22 cellular contexts compared by ENCODE assay signal in genomic region chr6:45299096-45299581, GRCh38. TPM values are rescaled to one million over a fixed set of nuclear protein-coding genes. Genes with fewer than 3 reads are reported as not detected.
DNase-seq lines count a peak whose midpoint lies in the region; ATAC-seq, FAIRE-seq and TF ChIP-seq lines count a peak whose summit lies in the region.
"Had no signal": no experiment of that assay in that cellular context is flagged by ENCODE, and none has a peak within 500 bp of the region (broad histone marks: within the 10 kb centered on the region; RNA-seq: fewer than 3 reads in every experiment).

No MANE protein-coding gene starts in this region.

- no peak overlapping the region for H3K9ac ChIP-seq in HepG2 (ENCODE audit: insufficient read depth, low read depth, low read length)
- H3K9ac ChIP-seq: BLaER1 treated with 17β-estradiol and CSF1 and Interleukin-3, amounts not matched to agents 10 nM and 100 nM had no signal

- H3K27me3 Mint-ChIP-seq in activated CD4-positive, alpha-beta T cell treated with anti-CD3 and anti-CD28 coated beads, Interleukin-2, amount 10 ng/mL, durations not matched to agents 24 days and 14 days: no peaks in the 10 kb centered on the region
- H3K27me3 Mint-ChIP-seq: B cell; CD4-positive, alpha-beta T cell had no signal

- H3K4me3 Mint-ChIP-seq in activated CD4-positive, alpha-beta T cell treated with anti-CD3 and anti-CD28 coated beads, Interleukin-2, amount 10 ng/mL, durations not matched to agents 24 days and 14 days: no peak overlapping the region
- H3K4me3 Mint-ChIP-seq: B cell; CD4-positive, alpha-beta T cell; CD8-positive, alpha-beta T cell had no signal

- TF ChIP-seq RAD21 in HepG2 (CRISPR knock-in tag; IDR thresholded peaks at IDR 0.05): no peak

- peaks cover 7% of the 10 kb centered on the region for H3K9me3 Mint-ChIP-seq in activated CD4-positive, alpha-beta T cell treated with anti-CD3 and anti-CD28 coated beads, Interleukin-2, amount 10 ng/mL, durations not matched to agents 24 days and 14 days

- ATAC-seq in HepG2 (no peak), right lobe of liver (no peak), HG03439 (IDR thresholded peaks at IDR 0.05; ENCODE audit: unreplicated experiment) (no peak)
- ATAC-seq: A549; CD8-positive, alpha-beta T cell had no signal

- no TSS peak for BruUV-seq in HepG2 (replicated peaks; lab: Mats Ljungman, UMichigan)

- H3K36me3 ChIP-seq in HepG2 (replicated peaks in 1 of 2; ENCODE audit: control insufficient read depth in 1 of 2, insufficient read depth in 2 of 2, low read length in 2 of 2) (no peaks in the 10 kb centered on the region), right lobe of liver (no peaks in the 10 kb centered on the region)
- H3K36me3 ChIP-seq: BLaER1 treated with 17β-estradiol and CSF1 and Interleukin-3, amounts not matched to agents 10 nM and 100 nM had no signal

- H4K20me1 ChIP-seq in HepG2 (ENCODE audit: insufficient read depth, low read length): no peaks in the 10 kb centered on the region
- H4K20me1 ChIP-seq: BLaER1 treated with 17β-estradiol and CSF1 and Interleukin-3, amounts not matched to agents 10 nM and 100 nM had no signal

- peaks cover 12% of the 10 kb centered on the region for H3K4me1 Mint-ChIP-seq in activated CD4-positive, alpha-beta T cell treated with anti-CD3 and anti-CD28 coated beads, Interleukin-2, amount 10 ng/mL, durations not matched to agents 24 days and 14 days

- no peaks in the 10 kb centered on the region for H3K9me3 ChIP-seq in HepG2 (ENCODE audit: low read length)
- H3K9me3 ChIP-seq in right lobe of liver: no peaks in the 10 kb centered on the region
- H3K9me3 ChIP-seq: A549 had no signal

- no peaks in the 10 kb centered on the region for H3K27me3 ChIP-seq in HepG2 (ENCODE audit: control insufficient read depth in 1 of 2, insufficient read depth in 2 of 2, low read length in 2 of 2)
- no peaks in the 10 kb centered on the region for H3K27me3 ChIP-seq in right lobe of liver
- H3K27me3 ChIP-seq: BLaER1 treated with 17β-estradiol and CSF1 and Interleukin-3, amounts not matched to agents 10 nM and 100 nM had no signal

- H3K79me2 ChIP-seq in HepG2 (ENCODE audit: insufficient read depth, low read length): no peaks in the 10 kb centered on the region

- no peak overlapping the region for H3K4me3 ChIP-seq in HepG2 (replicated peaks in 1 of 3; ENCODE audit: insufficient read depth in 1 of 3, low read depth in 2 of 3, low read length in 3 of 3)
- no peak overlapping the region for H3K4me3 ChIP-seq in right lobe of liver
- H3K4me3 ChIP-seq: A549; BLaER1 treated with 17β-estradiol and CSF1 and Interleukin-3, amounts not matched to agents 10 nM and 100 nM had no signal

- POLR2A ChIA-PET in HepG2 (lab: Yijun Ruan, JAX): no interaction called here

- TF ChIP-seq CTCF in HepG2 (CRISPR knock-in tag; IDR thresholded peaks at IDR 0.05) (no peak), right lobe of liver (IDR thresholded peaks at IDR 0.05) (no peak)

- in situ Hi-C loops in HepG2 (cut with HindIII; ENCODE audit: extremely low pct_ligation_motif_present, low pct_unique_long_range_greater_than_20kb): no loop called here

- DNase-seq in activated CD4-positive, alpha-beta T cell treated with anti-CD3 and anti-CD28 coated beads, Interleukin-2, amount 10 ng/mL, durations not matched to agents 24 days and 14 days: peak; percentile 41
- DNase-seq in activated CD4-positive, alpha-beta T cell treated with anti-CD3 and anti-CD28 coated beads, Interleukin-2, amount 50 U/mL, for 4 hours: no peak
- DNase-seq in HepG2 (ENCODE audit: low spot score) (no peak), right lobe of liver (no peak), frontal cortex (ENCODE audit: low spot score in 2 of 2) (no peak), kidney tubule cell (ENCODE audit: low spot score) (no peak)
- DNase-seq: AML-193; Caco-2; Calu3; CD4-positive, alpha-beta T cell; CD8-positive, alpha-beta T cell; DMS79 treated with DMSO at 0.1 percent for 48 hours; GF-D8 had no signal

- no peak for TF ChIP-seq POLR2A in HepG2 (IDR thresholded peaks at IDR 0.05; ENCODE audit: insufficient read depth in 1 of 2, low read depth in 2 of 2, low read length in 2 of 2)
- no peak for TF ChIP-seq POLR2A in right lobe of liver (IDR thresholded peaks at IDR 0.05)

- H3K4me1 ChIP-seq in HepG2 (ENCODE audit: insufficient read depth, low read length): peaks cover 11% of the 10 kb centered on the region
- peaks cover 0 to 8% (median 0%) of the 10 kb centered on the region in 4 donors for H3K4me1 ChIP-seq in right lobe of liver
- H3K4me1 ChIP-seq: A549; BLaER1 treated with 17β-estradiol and CSF1 and Interleukin-3, amounts not matched to agents 10 nM and 100 nM; Caco-2 had no signal

- H3K4me2 ChIP-seq in HepG2 (ENCODE audit: low read depth, low read length): no peak overlapping the region
- H3K4me2 ChIP-seq: A549; BLaER1 treated with 17β-estradiol and CSF1 and Interleukin-3, amounts not matched to agents 10 nM and 100 nM had no signal

- TF ChIP-seq EP300 in HepG2 (IDR thresholded peaks at IDR 0.05; ENCODE audit: low read depth in 2 of 2, low read length in 2 of 2) (no peak), HepG2 (CRISPR knock-in tag; IDR thresholded peaks at IDR 0.05; ENCODE audit: borderline replicate concordance) (no peak)

- FAIRE-seq in HepG2 (lab: Jason Lieb, UNC) (no peak), frontal cortex (lab: Jason Lieb, UNC) (peak; percentile 37)
- FAIRE-seq: A549, D721Med, GM12891, GM19239 had no signal

- CTCF ChIA-PET in HepG2 (lab: Yijun Ruan, JAX; ENCODE audit: low intra/inter-chr PET ratio, low total read pairs): no interaction called here

- intact Hi-C loops in activated CD4-positive, alpha-beta T cell treated with anti-CD3 and anti-CD28 coated beads, Interleukin-2, amount 10 ng/mL, durations not matched to agents 24 days and 14 days (cut with micrococcal nuclease): no loop called here
- intact Hi-C loops in HepG2 (cut with micrococcal nuclease; ENCODE audit: unreplicated experiment): no loop called here
- intact Hi-C loops in right lobe of liver (cut with DNase I): no loop called here

- H3K27ac Mint-ChIP-seq in activated CD4-positive, alpha-beta T cell treated with anti-CD3 and anti-CD28 coated beads, Interleukin-2, amount 10 ng/mL, durations not matched to agents 24 days and 14 days: no peak overlapping the region
- H3K27ac Mint-ChIP-seq: B cell; CD4-positive, alpha-beta T cell; CD8-positive, alpha-beta T cell had no signal

- H3K36me3 Mint-ChIP-seq in activated CD4-positive, alpha-beta T cell treated with anti-CD3 and anti-CD28 coated beads, Interleukin-2, amount 10 ng/mL, durations not matched to agents 24 days and 14 days (ENCODE audit: low read depth): peaks cover 8% of the 10 kb centered on the region

- H3K27ac ChIP-seq in HepG2 (ENCODE audit: extremely low read length, insufficient read depth, low read length): no peak overlapping the region
- H3K27ac ChIP-seq in right lobe of liver: no peak overlapping the region
- H3K27ac ChIP-seq: 22Rv1; A549; BLaER1 treated with 17β-estradiol and CSF1 and Interleukin-3, amounts not matched to agents 10 nM and 100 nM; C4-2B had no signal

- 96% methylated on average over 3 of the region's 3 CpGs for WGBS in HepG2 (ENCODE audit: low lambda C conversion rate)
- 82% methylated on average over 3 of the region's 3 CpGs for WGBS in right lobe of liver (ENCODE audit: insufficient coverage, low coverage, low lambda C conversion rate, missing lambda C conversion rate)

- H2AFZ ChIP-seq in HepG2 (ENCODE audit: low read length): no peak overlapping the region

TF ChIP-seq in HepG2, 621 proteins besides CTCF, POLR2A, EP300 and RAD21 (continues in another document):
- no peak for TF ChIP-seq RELA (CRISPR knock-in tag; IDR thresholded peaks at IDR 0.05)
- TF ChIP-seq ZNF121 (CRISPR knock-in tag; IDR thresholded peaks at IDR 0.05): 0 out of 2 replicates have a peak, but pooled peaks have one; percentile 27
- peak; percentile 29 to 34; a peak in 1 of 4 replicates for TF ChIP-seq MAFK (conservative IDR thresholded peaks at IDR 0.05 in 1 of 2, IDR thresholded peaks at IDR 0.05 in 1 of 2; ENCODE audit: low read length in 2 of 2)
- no peak for TF ChIP-seq NR2F6 (IDR thresholded peaks at IDR 0.05)
- no peak for TF ChIP-seq NR2F6 (CRISPR knock-in tag; IDR thresholded peaks at IDR 0.05)
- TF ChIP-seq CEBPG (CRISPR knock-in tag; IDR thresholded peaks at IDR 0.05): 0 out of 2 replicates have a peak, but pooled peaks have one; percentile 3

RNA-seq across cellular contexts. Expression of gene RUNX2, which starts 29.0 kb away (rescaled TPM):
- total RNA-seq in activated CD4-positive, alpha-beta T cell treated with anti-CD3 and anti-CD28 coated beads, Interleukin-2, amount 10 ng/mL, durations not matched to agents 24 days and 14 days: 17.1 and 18.3 TPM in 2 replicates
- total RNA-seq in HepG2 (2016; rRNA removed; fragmentation: Illumina TruSeq; extraction: Trizol) (not detected in 2 replicates), right lobe of liver (under 1 TPM; 0.15 to 0.80 (median 0.43) TPM), frontal cortex (0.41 TPM)
- not detected in 2 replicates for total RNA-seq in HepG2 (2016; cell fraction: cytosol; rRNA removed; fragmentation: Illumina TruSeq; extraction: Trizol; ENCODE audit: low read depth)
- total RNA-seq in HepG2 (2016; cell fraction: insoluble cytoplasmic fraction; rRNA removed; fragmentation: Illumina TruSeq; extraction: Trizol): not detected in 2 replicates
- total RNA-seq in HepG2 (2016; cell fraction: membrane; rRNA removed; fragmentation: Illumina TruSeq; extraction: Trizol): not detected in 2 replicates
- total RNA-seq in HepG2 (2016; cell fraction: nucleus; rRNA removed; fragmentation: Illumina TruSeq; extraction: Trizol): not detected in 2 replicates
- polyA plus RNA-seq in HepG2 (2011; rRNA removed): not detected in 2 replicates
- polyA plus RNA-seq in HepG2 (2011; cell fraction: cytosol; rRNA removed): not detected in 2 replicates
- not detected in 2 replicates for polyA plus RNA-seq in HepG2 (2011; cell fraction: nucleus; rRNA removed)
- not detected in 2 replicates for polyA plus RNA-seq in HepG2 (2012)
- polyA plus RNA-seq in HepG2 (2016; cell fraction: cytosol; fragmentation: Illumina TruSeq; extraction: Trizol; ENCODE audit: low read depth): not detected in 2 replicates
- polyA plus RNA-seq in HepG2 (2016; cell fraction: insoluble cytoplasmic fraction; fragmentation: Illumina TruSeq; extraction: Trizol; ENCODE audit: low read depth): not detected in 2 replicates
- not detected in 2 replicates for polyA plus RNA-seq in HepG2 (2016; cell fraction: membrane; fragmentation: Illumina TruSeq; extraction: Trizol; ENCODE audit: low read depth)
- not detected in 2 replicates for polyA plus RNA-seq in HepG2 (2016; cell fraction: nucleus; fragmentation: Illumina TruSeq; extraction: Trizol; ENCODE audit: insufficient read depth, low read depth)
- polyA minus RNA-seq in HepG2 (2011; rRNA and poly(A)+ RNA removed; ENCODE audit: low replicate concordance): 0.63 TPM in 1 of 2 replicates, not detected in the other
- not detected in 2 replicates for polyA minus RNA-seq in HepG2 (2011; cell fraction: cytosol; rRNA and poly(A)+ RNA removed)
- 0.13 TPM in 1 of 2 replicates, not detected in the other for polyA minus RNA-seq in HepG2 (2011; cell fraction: nucleus; rRNA and poly(A)+ RNA removed)
- total RNA-seq: Caco-2 had no signal

Comparison
In these comparisons a context has a peak if more than half of its experiments do, and no peak if none do; other contexts are left out.
1. RNA of gene RUNX2, which starts 29.0 kb away (total RNA-seq): 17.1 to 18.3 TPM in activated CD4-positive, alpha-beta T cell treated with anti-CD3 and anti-CD28 coated beads, Interleukin-2, amount 10 ng/mL, durations not matched to agents 24 days and 14 days; 0.15 to 0.80 TPM in right lobe of liver, 0.41 TPM in frontal cortex (single experiment) and not detected in HepG2; every median in the first group is over 10 times any median in the second.